Comparison of ENCODE assay signal across 8 cellular contexts in genomic region chr19:58400638-58400915, GRCh38. TPM values are rescaled to one million over a fixed set of nuclear protein-coding genes. Genes with fewer than 3 reads are reported as not detected.
DNase-seq lines count a peak whose midpoint lies in the region; ATAC-seq, FAIRE-seq and TF ChIP-seq lines count a peak whose summit lies in the region.

No MANE protein-coding gene starts in this region.

- H3K4me2 ChIP-seq in DND-41 (ENCODE audit: insufficient read depth, low read length): peak overlapping the region; percentile 77
- peak overlapping the region; percentile 76 for H3K4me2 ChIP-seq in fibroblast of lung (ENCODE audit: extremely low read depth, insufficient read depth, low read length)
- H3K4me2 ChIP-seq in trophoblast cell (ENCODE audit: low read length): peak overlapping the region; percentile 61

- peak overlapping the region; percentile 54 for H3K14ac ChIP-seq in trophoblast cell (ENCODE audit: low read length)

- H2BK12ac ChIP-seq in trophoblast cell (ENCODE audit: low read length): peak overlapping the region; percentile 31

- peak overlapping the region; percentile 66 for H3K27ac ChIP-seq in DND-41 (ENCODE audit: low read length)
- H3K27ac ChIP-seq in RWPE2 (ENCODE audit: poor library complexity, severe bottlenecking): peak overlapping the region; percentile 33
- peak overlapping the region; percentile 43 for H3K27ac ChIP-seq in fibroblast of lung (ENCODE audit: insufficient read depth, low read length)
- H3K27ac ChIP-seq in trophoblast cell (ENCODE audit: low read depth, low read length): no peak overlapping the region

- H2BK120ac ChIP-seq in trophoblast cell (ENCODE audit: insufficient read depth, low read length, poor library complexity): peak overlapping the region; percentile 20

- H3K9ac ChIP-seq in DND-41 (ENCODE audit: low read depth, low read length) (peak overlapping the region; percentile 52), fibroblast of lung (ENCODE audit: insufficient read depth, low read length) (peak overlapping the region; percentile 48), trophoblast cell (ENCODE audit: low read length) (no peak overlapping the region)

- peaks cover 3% of the 10 kb centered on the region; the same call in 1 of the 2 replicates for H3K79me2 ChIP-seq in DND-41 (ENCODE audit: insufficient read depth, low read length)
- H3K79me2 ChIP-seq in fibroblast of lung (ENCODE audit: control insufficient read depth, insufficient read depth, low read length): no peaks in the 10 kb centered on the region
- peaks cover 3% of the 10 kb centered on the region for H3K79me2 ChIP-seq in trophoblast cell (ENCODE audit: control insufficient read depth, insufficient read depth, low read length, poor library complexity)

- no peak overlapping the region for H3K23ac ChIP-seq in trophoblast cell (ENCODE audit: low read length)

- H3K4me3 ChIP-seq in DND-41 (ENCODE audit: low read depth in 1 of 2, low read length in 2 of 2) (peak overlapping the region in 1 of 2 experiments; percentile 55; a peak in 2 of 4 replicates), RWPE2 (ENCODE audit: severe bottlenecking) (peak overlapping the region; percentile 60), fibroblast of lung (replicated peaks in 1 of 4; ENCODE audit: control extremely low read depth in 1 of 4, insufficient read depth in 1 of 4, low read depth in 3 of 4, low read length in 4 of 4) (peak overlapping the region; percentile 30 to 73 (median 56)), trophoblast cell (ENCODE audit: low read depth, low read length) (peak overlapping the region; percentile 58)

- no CpG with 5 or more reads among the region's 12 CpGs for WGBS in trophoblast cell (ENCODE audit: extremely low coverage, insufficient coverage, insufficient read length)

- H3K4me1 ChIP-seq in DND-41 (ENCODE audit: insufficient read depth, low read length) (peaks cover 22% of the 10 kb centered on the region), RWPE2 (ENCODE audit: insufficient read depth, poor library complexity, severe bottlenecking) (peaks cover 4% of the 10 kb centered on the region), fibroblast of lung (ENCODE audit: control insufficient read depth, extremely low read depth, insufficient read depth, low read length) (peaks cover 4% of the 10 kb centered on the region), trophoblast cell (ENCODE audit: control insufficient read depth in 1 of 2, insufficient read depth in 2 of 2, low read length in 2 of 2) (peaks cover 18 to 23% of the 10 kb centered on the region in 2 experiments)

- H3K18ac ChIP-seq in trophoblast cell (ENCODE audit: low read length): no peak overlapping the region

- no peak for DNase-seq in DND-41
- no peak for DNase-seq in RWPE2 (ENCODE audit: low spot score)
- DNase-seq in fibroblast of lung (ENCODE audit: low read depth in 2 of 2): no peak
- no peak for DNase-seq in trophoblast cell
- DNase-seq in frontal cortex (ENCODE audit: low spot score in 2 of 2): no peak
- no peak for DNase-seq in NK-92 treated with Interleukin-12 subunit alpha and Interleukin-12 subunit beta, amount 100 ng/mL, for 24 hours (lab: John Stamatoyannopoulos, UW)
- DNase-seq in activated CD8-positive, alpha-beta memory T cell treated with anti-CD3 and anti-CD28 coated beads, Interleukin-2, amount 50 U/mL, for 4 hours: no peak

- H4K91ac ChIP-seq in trophoblast cell (ENCODE audit: low read depth, low read length): peak overlapping the region; percentile 8

- no peaks in the 10 kb centered on the region for H3K27me3 ChIP-seq in DND-41 (ENCODE audit: insufficient read depth, low read length, poor library complexity)
- H3K27me3 ChIP-seq in RWPE2 (ENCODE audit: insufficient read depth, poor library complexity, severe bottlenecking): no peaks in the 10 kb centered on the region
- H3K27me3 ChIP-seq in fibroblast of lung (ENCODE audit: control insufficient read depth, insufficient read depth, low read length): no peaks in the 10 kb centered on the region
- H3K27me3 ChIP-seq in trophoblast cell (ENCODE audit: insufficient read depth, low read length): peaks cover 15% of the 10 kb centered on the region

- FAIRE-seq in frontal cortex (lab: Jason Lieb, UNC): no peak

- H2BK5ac ChIP-seq in trophoblast cell (ENCODE audit: low read depth, low read length, poor library complexity): no peak overlapping the region

- H4K8ac ChIP-seq in trophoblast cell (ENCODE audit: low read depth, low read length): peak overlapping the region; percentile 51

- peaks cover 13% of the 10 kb centered on the region for H3K79me1 ChIP-seq in trophoblast cell (ENCODE audit: low read length)

- ATAC-seq in DND-41 (ENCODE audit: insufficient read depth, low read depth) (no peak), RWPE2 (ENCODE audit: low read depth) (no peak), GM21447 (IDR thresholded peaks at IDR 0.05; ENCODE audit: unreplicated experiment) (no peak)

- H3K36me3 ChIP-seq in DND-41 (ENCODE audit: insufficient read depth, low read length) (peaks cover 4% of the 10 kb centered on the region), RWPE2 (ENCODE audit: low read depth) (no peaks in the 10 kb centered on the region), fibroblast of lung (ENCODE audit: control insufficient read depth, insufficient read depth, low read length) (no peaks in the 10 kb centered on the region), trophoblast cell (ENCODE audit: control insufficient read depth in 1 of 2, insufficient read depth in 2 of 2, low read length in 2 of 2) (peaks cover 0 to 3% of the 10 kb centered on the region in 2 experiments)

- H4K20me1 ChIP-seq in DND-41 (ENCODE audit: insufficient read depth, low read length): peaks cover under 1% of the 10 kb centered on the region; the same call in 1 of the 2 replicates
- no peaks in the 10 kb centered on the region for H4K20me1 ChIP-seq in fibroblast of lung (ENCODE audit: control insufficient read depth, extremely low read depth, insufficient read depth, low read length)

- TF ChIP-seq CTCF in DND-41 (IDR thresholded peaks at IDR 0.05; ENCODE audit: borderline replicate concordance, extremely low read depth, low read length, poor library complexity, severe bottlenecking) (no peak), RWPE2 (IDR thresholded peaks at IDR 0.05; ENCODE audit: poor library complexity, severe bottlenecking) (no peak), fibroblast of lung (conservative IDR thresholded peaks at IDR 0.05 in 1 of 2, IDR thresholded peaks at IDR 0.05 in 1 of 2; ENCODE audit: low read depth in 1 of 2, low read length in 2 of 2) (no peak)

- H4K12ac ChIP-seq in trophoblast cell (ENCODE audit: low read depth, low read length): peak overlapping the region; percentile 1

- H2AFZ ChIP-seq in DND-41 (ENCODE audit: low read depth, low read length) (peak overlapping the region; percentile 80), fibroblast of lung (ENCODE audit: low read length) (peak overlapping the region; percentile 76), trophoblast cell (ENCODE audit: insufficient read depth, low read length, poor library complexity) (no peak overlapping the region)

- no peak overlapping the region for H2AK5ac ChIP-seq in trophoblast cell (ENCODE audit: low read length)

- no peak overlapping the region for H3K4ac ChIP-seq in trophoblast cell (ENCODE audit: low read depth, low read length)

- no peaks in the 10 kb centered on the region for H3K9me3 ChIP-seq in DND-41 (ENCODE audit: insufficient read depth, low read length, severe bottlenecking)
- H3K9me3 ChIP-seq in RWPE2 (ENCODE audit: severe bottlenecking): no peaks in the 10 kb centered on the region
- no peaks in the 10 kb centered on the region for H3K9me3 ChIP-seq in fibroblast of lung (ENCODE audit: control insufficient read depth, insufficient read depth, low read depth, low read length)
- no peaks in the 10 kb centered on the region for H3K9me3 ChIP-seq in trophoblast cell (ENCODE audit: insufficient read depth, low read depth, low read length)

RNA-seq across cellular contexts. Expression of gene RNF225, which starts 5.1 kb away (rescaled TPM):
- total RNA-seq in fibroblast of lung (under 0.01 TPM in 1 of 2 replicates, not detected in the other), frontal cortex (not detected)
- not detected in 2 replicates for polyA plus RNA-seq in fibroblast of lung
- not detected in 2 replicates for polyA plus RNA-seq in fibroblast of lung (2012)
- polyA minus RNA-seq in fibroblast of lung (ENCODE audit: low replicate concordance): not detected in 2 replicates
- 0.71 and 0.76 TPM in 2 replicates for polyA plus RNA-seq in trophoblast cell (2013)

RNA-seq across cellular contexts. Expression of gene ZNF584, which starts 7.9 kb away (rescaled TPM):
- total RNA-seq in fibroblast of lung (16.9 and 18.8 TPM in 2 replicates), frontal cortex (11.8 TPM)
- polyA plus RNA-seq in fibroblast of lung: 11.7 and 14.6 TPM in 2 replicates
- polyA plus RNA-seq in fibroblast of lung (2012): 9.6 and 12.0 TPM in 2 replicates
- 12.5 and 19.0 TPM in 2 replicates for polyA minus RNA-seq in fibroblast of lung (ENCODE audit: low replicate concordance)
- 2.4 and 2.7 TPM in 2 replicates for polyA plus RNA-seq in trophoblast cell (2013)

RNA-seq across cellular contexts. Expression of gene RPS5, which starts 13.5 kb away (rescaled TPM):
- total RNA-seq in fibroblast of lung: 2,126 and 2,800 TPM in 2 replicates
- 1,173 and 1,532 TPM in 2 replicates for polyA plus RNA-seq in fibroblast of lung
- polyA plus RNA-seq in fibroblast of lung (2012): 1,367 and 1,629 TPM in 2 replicates
- 1,823 and 1,849 TPM in 2 replicates for polyA minus RNA-seq in fibroblast of lung (ENCODE audit: low replicate concordance)
- 888 and 902 TPM in 2 replicates for polyA plus RNA-seq in trophoblast cell (2013)
- 2,200 TPM for total RNA-seq in frontal cortex

RNA-seq across cellular contexts. Expression of gene ZNF837, which starts 19.7 kb away (rescaled TPM):
- 1.5 and 1.8 TPM in 2 replicates for total RNA-seq in fibroblast of lung
- polyA plus RNA-seq in fibroblast of lung: 0.18 and 0.27 TPM in 2 replicates
- polyA plus RNA-seq in fibroblast of lung (2012): 0.90 and 0.92 TPM in 2 replicates
- polyA minus RNA-seq in fibroblast of lung (ENCODE audit: low replicate concordance): 0.35 TPM in 1 of 2 replicates, not detected in the other
- polyA plus RNA-seq in trophoblast cell (2013): 2.0 and 2.1 TPM in 2 replicates
- 2.4 TPM for total RNA-seq in frontal cortex

RNA-seq across cellular contexts. Expression of gene ZNF497, which starts 38.0 kb away (rescaled TPM):
- total RNA-seq in fibroblast of lung (1.5 and 2.5 TPM in 2 replicates), frontal cortex (6.1 TPM)
- 0.03 and 0.05 TPM in 2 replicates for polyA plus RNA-seq in fibroblast of lung
- polyA plus RNA-seq in fibroblast of lung (2012): 0.75 and 0.77 TPM in 2 replicates
- polyA minus RNA-seq in fibroblast of lung (ENCODE audit: low replicate concordance): not detected in 2 replicates
- polyA plus RNA-seq in trophoblast cell (2013): 0.61 and 0.68 TPM in 2 replicates
